ENCODE assay signal across 1 cellular context in genomic region chr12:1795785-1796514, GRCh38.
TF ChIP-seq lines count a peak whose summit lies in the region.

No MANE protein-coding gene starts in this region.

TF ChIP-seq in HEK293, 187 proteins besides CTCF, POLR2A, EP300 and RAD21 (continued from another document):
- TF ChIP-seq, protein P1, sequence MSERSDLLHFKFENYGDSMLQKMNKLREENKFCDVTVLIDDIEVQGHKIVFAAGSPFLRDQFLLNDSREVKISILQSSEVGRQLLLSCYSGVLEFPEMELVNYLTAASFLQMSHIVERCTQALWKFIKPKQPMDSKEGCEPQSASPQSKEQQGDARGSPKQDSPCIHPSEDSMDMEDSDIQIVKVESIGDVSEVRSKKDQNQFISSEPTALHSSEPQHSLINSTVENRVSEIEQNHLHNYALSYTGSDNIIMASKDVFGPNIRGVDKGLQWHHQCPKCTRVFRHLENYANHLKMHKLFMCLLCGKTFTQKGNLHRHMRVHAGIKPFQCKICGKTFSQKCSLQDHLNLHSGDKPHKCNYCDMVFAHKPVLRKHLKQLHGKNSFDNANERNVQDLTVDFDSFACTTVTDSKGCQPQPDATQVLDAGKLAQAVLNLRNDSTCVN (tag by site-specific recombination; optimal IDR thresholded peaks at IDR 0.05): peak; percentile 19
- TF ChIP-seq PBX3 (CRISPR knock-in tag; IDR thresholded peaks at IDR 0.05): 0 out of 2 replicates have a peak, but pooled peaks have one; percentile 48
- no peak for TF ChIP-seq ZNF404 (tag by site-specific recombination; IDR thresholded peaks at IDR 0.05)
- TF ChIP-seq HIC1 (tag by site-specific recombination; IDR thresholded peaks at IDR 0.05): no peak
- no peak for TF ChIP-seq ZNF398 (tag by site-specific recombination; IDR thresholded peaks at IDR 0.05)
- no peak for TF ChIP-seq ZNF561 (tag by site-specific recombination; IDR thresholded peaks at IDR 0.05; ENCODE audit: borderline replicate concordance)
- peak; percentile 13; the same call in 1 of the 2 replicates for TF ChIP-seq GLIS2 (tag by site-specific recombination; IDR thresholded peaks at IDR 0.05)
- TF ChIP-seq, protein P2, sequence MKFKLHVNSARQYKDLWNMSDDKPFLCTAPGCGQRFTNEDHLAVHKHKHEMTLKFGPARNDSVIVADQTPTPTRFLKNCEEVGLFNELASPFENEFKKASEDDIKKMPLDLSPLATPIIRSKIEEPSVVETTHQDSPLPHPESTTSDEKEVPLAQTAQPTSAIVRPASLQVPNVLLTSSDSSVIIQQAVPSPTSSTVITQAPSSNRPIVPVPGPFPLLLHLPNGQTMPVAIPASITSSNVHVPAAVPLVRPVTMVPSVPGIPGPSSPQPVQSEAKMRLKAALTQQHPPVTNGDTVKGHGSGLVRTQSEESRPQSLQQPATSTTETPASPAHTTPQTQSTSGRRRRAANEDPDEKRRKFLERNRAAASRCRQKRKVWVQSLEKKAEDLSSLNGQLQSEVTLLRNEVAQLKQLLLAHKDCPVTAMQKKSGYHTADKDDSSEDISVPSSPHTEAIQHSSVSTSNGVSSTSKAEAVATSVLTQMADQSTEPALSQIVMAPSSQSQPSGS (tag by site-specific recombination; IDR thresholded peaks at IDR 0.05; ENCODE audit: low read depth): no peak
- TF ChIP-seq ZNF10 (tag by site-specific recombination; IDR thresholded peaks at IDR 0.05): peak; percentile 33; the same call in 1 of the 2 replicates
- TF ChIP-seq PRDM6 (tag by site-specific recombination; IDR thresholded peaks at IDR 0.05): no peak
- no peak for TF ChIP-seq ZNF433 (tag by site-specific recombination; IDR thresholded peaks at IDR 0.05; ENCODE audit: low read depth)
- no peak for TF ChIP-seq ZNF776 (tag by site-specific recombination; IDR thresholded peaks at IDR 0.05; ENCODE audit: borderline replicate concordance)
- TF ChIP-seq, protein P3, sequence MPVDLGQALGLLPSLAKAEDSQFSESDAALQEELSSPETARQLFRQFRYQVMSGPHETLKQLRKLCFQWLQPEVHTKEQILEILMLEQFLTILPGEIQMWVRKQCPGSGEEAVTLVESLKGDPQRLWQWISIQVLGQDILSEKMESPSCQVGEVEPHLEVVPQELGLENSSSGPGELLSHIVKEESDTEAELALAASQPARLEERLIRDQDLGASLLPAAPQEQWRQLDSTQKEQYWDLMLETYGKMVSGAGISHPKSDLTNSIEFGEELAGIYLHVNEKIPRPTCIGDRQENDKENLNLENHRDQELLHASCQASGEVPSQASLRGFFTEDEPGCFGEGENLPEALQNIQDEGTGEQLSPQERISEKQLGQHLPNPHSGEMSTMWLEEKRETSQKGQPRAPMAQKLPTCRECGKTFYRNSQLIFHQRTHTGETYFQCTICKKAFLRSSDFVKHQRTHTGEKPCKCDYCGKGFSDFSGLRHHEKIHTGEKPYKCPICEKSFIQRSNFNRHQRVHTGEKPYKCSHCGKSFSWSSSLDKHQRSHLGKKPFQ (tag by site-specific recombination; IDR thresholded peaks at IDR 0.05): peak; percentile 61
- TF ChIP-seq ZNF670 (tag by site-specific recombination; IDR thresholded peaks at IDR 0.05; ENCODE audit: low read depth): no peak
- TF ChIP-seq ZNF48 (tag by site-specific recombination; IDR thresholded peaks at IDR 0.05): no peak
- peak; percentile 81 for TF ChIP-seq ZFHX2 (tag by site-specific recombination; conservative IDR thresholded peaks at IDR 0.05)
- TF ChIP-seq ZNF585B (tag by site-specific recombination; IDR thresholded peaks at IDR 0.05): no peak; the same call in 1 of the 2 replicates
- TF ChIP-seq ZBTB21 (tag by site-specific recombination; IDR thresholded peaks at IDR 0.05): no peak
- TF ChIP-seq ZNF394 (tag by site-specific recombination; IDR thresholded peaks at IDR 0.05; ENCODE audit: borderline replicate concordance): no peak
- TF ChIP-seq ZSCAN5A (tag by site-specific recombination; IDR thresholded peaks at IDR 0.05): 0 out of 2 replicates have a peak, but pooled peaks have one; percentile 18
- no peak for TF ChIP-seq ZSCAN16 (tag by site-specific recombination; IDR thresholded peaks at IDR 0.05)
- no peak for TF ChIP-seq ZNF426 (tag by site-specific recombination; IDR thresholded peaks at IDR 0.05)
- no peak for TF ChIP-seq ZNF555 (tag by site-specific recombination; conservative IDR thresholded peaks at IDR 0.05)
- no peak for TF ChIP-seq ZNF184 (tag by site-specific recombination; IDR thresholded peaks at IDR 0.05)
- no peak for TF ChIP-seq ZBTB48 (tag by site-specific recombination; IDR thresholded peaks at IDR 0.05)
- TF ChIP-seq ZNF24 (tag by site-specific recombination; IDR thresholded peaks at IDR 0.05): no peak
- TF ChIP-seq ZNF677 (tag by site-specific recombination; IDR thresholded peaks at IDR 0.05): no peak
- TF ChIP-seq INSM2 (tag by site-specific recombination; IDR thresholded peaks at IDR 0.05): no peak
- no peak for TF ChIP-seq KLF7 (tag by site-specific recombination; IDR thresholded peaks at IDR 0.05; ENCODE audit: borderline replicate concordance)
- no peak for TF ChIP-seq ZNF624 (tag by site-specific recombination; IDR thresholded peaks at IDR 0.05)
- TF ChIP-seq ZNF292 (tag by site-specific recombination; IDR thresholded peaks at IDR 0.05; ENCODE audit: borderline replicate concordance, low read depth): no peak
- no peak for TF ChIP-seq SCRT1 (tag by site-specific recombination; IDR thresholded peaks at IDR 0.05; ENCODE audit: borderline replicate concordance)
- peak; percentile 17; the same call in 1 of the 2 replicates for TF ChIP-seq SCRT2 (tag by site-specific recombination; IDR thresholded peaks at IDR 0.05)
- TF ChIP-seq ZNF560 (tag by site-specific recombination; IDR thresholded peaks at IDR 0.05; ENCODE audit: borderline replicate concordance): no peak
- TF ChIP-seq, protein P4, sequence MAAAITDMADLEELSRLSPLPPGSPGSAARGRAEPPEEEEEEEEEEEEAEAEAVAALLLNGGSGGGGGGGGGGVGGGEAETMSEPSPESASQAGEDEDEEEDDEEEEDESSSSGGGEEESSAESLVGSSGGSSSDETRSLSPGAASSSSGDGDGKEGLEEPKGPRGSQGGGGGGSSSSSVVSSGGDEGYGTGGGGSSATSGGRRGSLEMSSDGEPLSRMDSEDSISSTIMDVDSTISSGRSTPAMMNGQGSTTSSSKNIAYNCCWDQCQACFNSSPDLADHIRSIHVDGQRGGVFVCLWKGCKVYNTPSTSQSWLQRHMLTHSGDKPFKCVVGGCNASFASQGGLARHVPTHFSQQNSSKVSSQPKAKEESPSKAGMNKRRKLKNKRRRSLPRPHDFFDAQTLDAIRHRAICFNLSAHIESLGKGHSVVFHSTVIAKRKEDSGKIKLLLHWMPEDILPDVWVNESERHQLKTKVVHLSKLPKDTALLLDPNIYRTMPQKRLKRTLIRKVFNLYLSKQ (tag by site-specific recombination; IDR thresholded peaks at IDR 0.05; ENCODE audit: borderline replicate concordance): no peak
- TF ChIP-seq KLF1 (tag by site-specific recombination; IDR thresholded peaks at IDR 0.05): peak; percentile 66
- no peak for TF ChIP-seq ZNF596 (tag by site-specific recombination; IDR thresholded peaks at IDR 0.05)
- TF ChIP-seq HOXC10 (CRISPR knock-in tag; IDR thresholded peaks at IDR 0.05): no peak
- no peak for TF ChIP-seq ZBTB20 (tag by site-specific recombination; IDR thresholded peaks at IDR 0.05)
- TF ChIP-seq, protein P5, sequence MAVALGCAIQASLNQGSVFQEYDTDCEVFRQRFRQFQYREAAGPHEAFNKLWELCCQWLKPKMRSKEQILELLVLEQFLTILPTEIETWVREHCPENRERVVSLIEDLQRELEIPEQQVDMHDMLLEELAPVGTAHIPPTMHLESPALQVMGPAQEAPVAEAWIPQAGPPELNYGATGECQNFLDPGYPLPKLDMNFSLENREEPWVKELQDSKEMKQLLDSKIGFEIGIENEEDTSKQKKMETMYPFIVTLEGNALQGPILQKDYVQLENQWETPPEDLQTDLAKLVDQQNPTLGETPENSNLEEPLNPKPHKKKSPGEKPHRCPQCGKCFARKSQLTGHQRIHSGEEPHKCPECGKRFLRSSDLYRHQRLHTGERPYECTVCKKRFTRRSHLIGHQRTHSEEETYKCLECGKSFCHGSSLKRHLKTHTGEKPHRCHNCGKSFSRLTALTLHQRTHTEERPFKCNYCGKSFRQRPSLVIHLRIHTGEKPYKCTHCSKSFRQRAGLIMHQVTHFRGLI (tag by site-specific recombination; IDR thresholded peaks at IDR 0.05): peak; percentile 22; the same call in 1 of the 2 replicates
- no peak for TF ChIP-seq ZNF133 (tag by site-specific recombination; IDR thresholded peaks at IDR 0.05)
- TF ChIP-seq ZNF202 (tag by site-specific recombination; IDR thresholded peaks at IDR 0.05; ENCODE audit: borderline replicate concordance): no peak
- TF ChIP-seq ZNF76 (tag by site-specific recombination; IDR thresholded peaks at IDR 0.05; ENCODE audit: borderline replicate concordance, low read depth): peak; percentile 73; the same call in 1 of the 2 replicates
